Comparison of ENCODE assay signal across 7 cellular contexts in the genomic region with DNA sequence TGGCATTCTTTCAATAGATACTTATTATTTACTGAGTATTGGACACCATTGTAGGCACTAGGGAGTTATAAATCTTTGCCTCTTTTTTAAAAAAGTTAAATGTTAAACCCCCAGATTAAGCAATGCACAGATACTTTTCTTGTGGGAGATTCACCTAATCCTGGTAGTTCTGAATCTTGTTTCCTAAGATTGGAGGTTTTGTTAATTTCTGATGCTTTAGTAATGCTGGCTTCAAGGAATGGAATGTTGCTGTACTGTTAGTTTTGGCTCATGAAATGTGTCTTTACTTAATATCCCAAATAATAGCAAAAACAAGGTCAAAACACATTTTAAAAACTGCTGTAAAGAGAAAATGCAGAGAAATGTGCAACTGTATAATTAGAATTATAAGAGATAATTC.
DNase-seq lines count a peak whose midpoint lies in the region; ATAC-seq, FAIRE-seq and TF ChIP-seq lines count a peak whose summit lies in the region.
"Not testable (repeated sequence)": the region's sequence is repeated elsewhere in the genome, so short reads cannot be mapped to it uniquely, and the experiment has no call there.

No MANE protein-coding gene starts in this region.

- H3K9me3 ChIP-seq in pancreas, result not testable (repeated sequence)

- DNase-seq in AG04449 (ENCODE audit: low read depth, low spot score) (peak; percentile 16), GM03348 (ENCODE audit: low spot score) (peak; percentile 22), astrocyte of the hippocampus (ENCODE audit: low read depth, low spot score) (peak; percentile 20), fibroblast of pulmonary artery (ENCODE audit: low read depth) (peak; percentile 34)
- not testable (repeated sequence) for DNase-seq in RCC 7860 (ENCODE audit: low spot score); pancreas

- POLR2A ChIA-PET in AG04449 (lab: Yijun Ruan, JAX), result not testable (repeated sequence)

- not testable (repeated sequence) for H3K27me3 ChIP-seq in pancreas

- H3K27ac ChIP-seq in pancreas, result not testable (repeated sequence)

- not testable (repeated sequence) for TF ChIP-seq CTCF in AG04449 (IDR thresholded peaks at IDR 0.05; ENCODE audit: insufficient read depth, low read length, missing control alignments); fibroblast of pulmonary artery (IDR thresholded peaks at IDR 0.05; ENCODE audit: low read length, missing control alignments); pancreas (IDR thresholded peaks at IDR 0.05)

- H3K4me3 ChIP-seq in AG04449 (ENCODE audit: low read depth, low read length); fibroblast of pulmonary artery (replicated peaks; ENCODE audit: low read depth, low read length); pancreas: not testable (repeated sequence)

- not testable (repeated sequence) for H3K36me3 ChIP-seq in pancreas

- H3K4me1 ChIP-seq in pancreas, result not testable (repeated sequence)

- not testable (repeated sequence) for ATAC-seq in pancreas

- FAIRE-seq in RCC 7860 (lab: Jason Lieb, UNC) (peak; percentile 34), endometrium (lab: Jason Lieb, UNC) (peak; percentile 75), pancreas (lab: Jason Lieb, UNC) (peak; percentile 86)

- intact Hi-C loops in pancreas (cut with DNase I), result not testable (repeated sequence)

- CTCF ChIA-PET in AG04449 (lab: Yijun Ruan, JAX), result not testable (repeated sequence)
